In genomic region chr17:82273327-82274133, GRCh38 we compare ENCODE assay signal across 1 cellular context.
TF ChIP-seq lines count a peak whose summit lies in the region.

TSS of gene CSNK1D (minus strand) at chr17:82273700. CDS start at chr17:82273381, 319 bp downstream.

TF ChIP-seq in HEK293, 187 proteins besides CTCF, POLR2A, EP300 and RAD21 (continued from another document):
- TF ChIP-seq ZNF2 (tag by site-specific recombination; IDR thresholded peaks at IDR 0.05) = peak; percentile 93; the same call in 1 of the 2 replicates
- peak; percentile 85 for TF ChIP-seq ZNF184 (tag by site-specific recombination; IDR thresholded peaks at IDR 0.05)
- TF ChIP-seq ZNF426 (tag by site-specific recombination; IDR thresholded peaks at IDR 0.05) = no peak
- TF ChIP-seq, protein P1, sequence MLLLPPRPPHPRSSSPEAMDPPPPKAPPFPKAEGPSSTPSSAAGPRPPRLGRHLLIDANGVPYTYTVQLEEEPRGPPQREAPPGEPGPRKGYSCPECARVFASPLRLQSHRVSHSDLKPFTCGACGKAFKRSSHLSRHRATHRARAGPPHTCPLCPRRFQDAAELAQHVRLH (tag by site-specific recombination; IDR thresholded peaks at IDR 0.05) = peak; percentile 91; the same call in 1 of the 2 replicates
- TF ChIP-seq ZNF391 (tag by site-specific recombination; IDR thresholded peaks at IDR 0.05; ENCODE audit: borderline replicate concordance, low read depth) = peak; percentile 92
- TF ChIP-seq ZNF664 (tag by site-specific recombination; IDR thresholded peaks at IDR 0.05) = 0 out of 2 replicates have a peak, but pooled peaks have one; percentile 28
- peak; percentile 67 for TF ChIP-seq ZBTB8A (tag by site-specific recombination; IDR thresholded peaks at IDR 0.05)
- TF ChIP-seq ELK4 (IDR thresholded peaks at IDR 0.05; ENCODE audit: borderline replicate concordance, low read depth, low read length) = no peak
- no peak for TF ChIP-seq ZNF624 (tag by site-specific recombination; IDR thresholded peaks at IDR 0.05)
- TF ChIP-seq PRDM1 (tag by site-specific recombination; IDR thresholded peaks at IDR 0.05) = no peak
- TF ChIP-seq GLI4 (tag by site-specific recombination; IDR thresholded peaks at IDR 0.05) = 0 out of 2 replicates have a peak, but pooled peaks have one; percentile 77
